In genomic region chr12:57891639-57892228, GRCh38 we compare ENCODE assay signal across 17 cellular contexts. TPM values are rescaled to one million over a fixed set of nuclear protein-coding genes. Genes with fewer than 3 reads are reported as not detected.
DNase-seq lines count a peak whose midpoint lies in the region; ATAC-seq and TF ChIP-seq lines count a peak whose summit lies in the region.
"Had no signal": no experiment of that assay in that cellular context is flagged by ENCODE, and none has a peak within 500 bp of the region (broad histone marks: within the 10 kb centered on the region; RNA-seq: fewer than 3 reads in every experiment).

No MANE protein-coding gene starts in this region.

- no peak overlapping the region for H3K4me3 ChIP-seq in epithelial cell of esophagus (ENCODE audit: low read length)
- no peak overlapping the region for H3K4me3 ChIP-seq in tibial nerve

- H3K27me3 Mint-ChIP-seq in neural crest cell (ENCODE audit: low read depth), result peaks cover under 1% of the 10 kb centered on the region
- H3K27me3 Mint-ChIP-seq: activated naive CD4-positive, alpha-beta T cell treated with anti-CD3 and anti-CD28 coated beads, Interleukin-2, amount 50 U/mL, for 24 hours; stimulated activated naive CD8-positive, alpha-beta T cell treated with anti-CD3 and anti-CD28 coated beads, Interleukin-15, Interleukin-2, amounts not matched to agents 100 ng/mL and 50 ng/mL, for 24 hours had no signal

- TF ChIP-seq POLR2A in tibial nerve (IDR thresholded peaks at IDR 0.05), result no peak

- 79 to 82% methylated on average over 6 of the region's 6 CpGs for WGBS in tibial nerve, 2 donors

- no peaks in the 10 kb centered on the region for H3K9me3 ChIP-seq in tibial nerve
- H3K9me3 ChIP-seq: BE2C had no signal

- peaks cover 7 to 96% (median 78%) of the 10 kb centered on the region in 4 donors for H3K4me1 ChIP-seq in tibial nerve

- no peak for ATAC-seq in SK-N-SH treated with all-trans-retinoic acid at 6 μM for 48 hours
- ATAC-seq in GM21717 (IDR thresholded peaks at IDR 0.05; ENCODE audit: unreplicated experiment), result no peak
- ATAC-seq: activated CD4-positive, alpha-beta T cell treated with anti-CD3 and anti-CD28 coated beads for 36 hours; left lobe of liver had no signal

- DNase-seq in epithelial cell of esophagus (ENCODE audit: low read depth), result peak; percentile 13
- no peak for DNase-seq in neural crest cell (ENCODE audit: low read depth, low spot score)
- DNase-seq in tibial nerve (ENCODE audit: low spot score in 2 of 2), result no peak
- DNase-seq in NCI-H1436 treated with DMSO at 0.1 percent for 48 hours (lab: John Stamatoyannopoulos, UW), result no peak
- DNase-seq in NCI-H774 (lab: John Stamatoyannopoulos, UW), result no peak
- DNase-seq: activated CD4-positive, alpha-beta T cell treated with anti-CD3 and anti-CD28 coated beads for 36 hours; BE2C; DMS53; H9; KG1; NCI-H1436; T-helper 2 cell had no signal

- peak overlapping the region in 3 of 4 donors; percentile 93 to 99 (median 94) for H3K27ac ChIP-seq in tibial nerve

- H3K9me3 Mint-ChIP-seq in neural crest cell, result no peaks in the 10 kb centered on the region
- H3K9me3 Mint-ChIP-seq: activated naive CD4-positive, alpha-beta T cell treated with anti-CD3 and anti-CD28 coated beads, Interleukin-2, amount 50 U/mL, for 24 hours; H9; stimulated activated naive CD8-positive, alpha-beta T cell treated with anti-CD3 and anti-CD28 coated beads, Interleukin-15, Interleukin-2, amounts not matched to agents 100 ng/mL and 50 ng/mL, for 24 hours had no signal

- H3K36me3 Mint-ChIP-seq in neural crest cell (ENCODE audit: low read depth), result no peaks in the 10 kb centered on the region
- H3K36me3 Mint-ChIP-seq: activated naive CD4-positive, alpha-beta T cell treated with anti-CD3 and anti-CD28 coated beads, Interleukin-2, amount 50 U/mL, for 24 hours had no signal

- no peaks in the 10 kb centered on the region for H3K36me3 ChIP-seq in tibial nerve
- H3K36me3 ChIP-seq: BE2C had no signal

- TF ChIP-seq CTCF in epithelial cell of esophagus (IDR thresholded peaks at IDR 0.05; ENCODE audit: insufficient read depth, low read depth, low read length, missing control alignments), result no peak
- TF ChIP-seq CTCF in neural crest cell (conservative IDR thresholded peaks at IDR 0.05), result no peak
- TF ChIP-seq CTCF in tibial nerve (IDR thresholded peaks at IDR 0.05), result no peak

- H3K4me3 Mint-ChIP-seq in neural crest cell, result peak overlapping the region; percentile 2
- H3K4me3 Mint-ChIP-seq: activated CD4-positive, alpha-beta T cell treated with anti-CD3 and anti-CD28 coated beads for 36 hours; activated naive CD4-positive, alpha-beta T cell treated with anti-CD3 and anti-CD28 coated beads, Interleukin-2, amount 50 U/mL, for 24 hours; H9; stimulated activated naive CD8-positive, alpha-beta T cell treated with anti-CD3 and anti-CD28 coated beads, Interleukin-15, Interleukin-2, amounts not matched to agents 100 ng/mL and 50 ng/mL, for 24 hours had no signal

- H3K4me1 Mint-ChIP-seq in neural crest cell, result peaks cover 48% of the 10 kb centered on the region

- no peak for TF ChIP-seq EP300 in tibial nerve (IDR thresholded peaks at IDR 0.05)

- H3K27ac Mint-ChIP-seq in neural crest cell (ENCODE audit: unreplicated experiment), result no peak overlapping the region
- H3K27ac Mint-ChIP-seq: activated CD4-positive, alpha-beta T cell treated with anti-CD3 and anti-CD28 coated beads for 36 hours; activated naive CD4-positive, alpha-beta T cell treated with anti-CD3 and anti-CD28 coated beads, Interleukin-2, amount 50 U/mL, for 24 hours; H9; stimulated activated naive CD8-positive, alpha-beta T cell treated with anti-CD3 and anti-CD28 coated beads, Interleukin-15, Interleukin-2, amounts not matched to agents 100 ng/mL and 50 ng/mL, for 24 hours had no signal

- no peaks in the 10 kb centered on the region for H3K27me3 ChIP-seq in tibial nerve
- H3K27me3 ChIP-seq: BE2C had no signal

TF ChIP-seq in SK-N-SH treated with all-trans-retinoic acid at 6 μM for 48 hours, 23 proteins besides CTCF, POLR2A, EP300 and RAD21:
- TF ChIP-seq ARNTL (CRISPR knock-in tag; IDR thresholded peaks at IDR 0.05; ENCODE audit: borderline replicate concordance, low read depth) (no peak), ISL1 (CRISPR knock-in tag; IDR thresholded peaks at IDR 0.05) (0 out of 2 replicates have a peak, but pooled peaks have one; percentile 28)

RNA-seq across cellular contexts. Expression of gene CTDSP2, which starts 45.2 kb away (rescaled TPM):
- total RNA-seq in neural crest cell, result 83.2 and 83.4 TPM in 2 replicates
- total RNA-seq in tibial nerve, result 100 to 1,000 TPM; 117 to 141 (median 123) TPM

RNA-seq across cellular contexts. Expression of gene ATP23, which starts 49.6 kb away (rescaled TPM):
- 7.7 and 8.0 TPM in 2 replicates for total RNA-seq in neural crest cell
- 10 to 100 TPM in 2 of 4 donors, 1 to 10 TPM in 2; 2.2 to 20.7 (median 8.0) TPM for total RNA-seq in tibial nerve
